Comparison of ENCODE assay signal across 25 cellular contexts in genomic region chr12:71141270-71141948, GRCh38. TPM values are rescaled to one million over a fixed set of nuclear protein-coding genes. Genes with fewer than 3 reads are reported as not detected.
DNase-seq lines count a peak whose midpoint lies in the region; FAIRE-seq and TF ChIP-seq lines count a peak whose summit lies in the region.
"Had no signal": no experiment of that assay in that cellular context is flagged by ENCODE, and none has a peak within 500 bp of the region (broad histone marks: within the 10 kb centered on the region; RNA-seq: fewer than 3 reads in every experiment).

No MANE protein-coding gene starts in this region.

- TF ChIP-seq CTCF in ascending aorta (IDR thresholded peaks at IDR 0.05) (no peak), left ventricle myocardium inferior (IDR thresholded peaks at IDR 0.05; ENCODE audit: borderline replicate concordance) (no peak), tibial artery (IDR thresholded peaks at IDR 0.05) (no peak), kidney (IDR thresholded peaks at IDR 0.05; ENCODE audit: borderline replicate concordance, extremely low read depth, insufficient read depth) (no peak)

- H3K27ac ChIP-seq in ascending aorta = peak overlapping the region; percentile 76 to 86
- H3K27ac ChIP-seq in left ventricle myocardium inferior (replicated peaks) = peak overlapping the region; percentile 16
- H3K27ac ChIP-seq in muscle layer of duodenum (ENCODE audit: low read length) = peak overlapping the region; percentile 6
- H3K27ac ChIP-seq in tibial artery = peak overlapping the region; percentile 79 to 81
- no peak overlapping the region for H3K27ac ChIP-seq in kidney (ENCODE audit: low read depth in 2 of 2, low read length in 2 of 2)
- H3K27ac ChIP-seq: epithelial cell of prostate had no signal

- no peaks in the 10 kb centered on the region for H3K9me3 ChIP-seq in ascending aorta
- no peaks in the 10 kb centered on the region for H3K9me3 ChIP-seq in left ventricle myocardium inferior (replicated peaks)
- no peaks in the 10 kb centered on the region for H3K9me3 ChIP-seq in muscle layer of duodenum (ENCODE audit: control insufficient read depth in 1 of 2, low read length in 2 of 2)
- no peaks in the 10 kb centered on the region for H3K9me3 ChIP-seq in tibial artery
- H3K9me3 ChIP-seq in kidney (ENCODE audit: control insufficient read depth in 1 of 2, low read length in 2 of 2) = no peaks in the 10 kb centered on the region

- FAIRE-seq in kidney (lab: Jason Lieb, UNC) = no peak

- H3K4me3 ChIP-seq in ascending aorta (no peak overlapping the region), left ventricle myocardium inferior (no peak overlapping the region), muscle layer of duodenum (ENCODE audit: low read depth in 1 of 2, low read length in 2 of 2) (no peak overlapping the region), tibial artery (peak overlapping the region in 1 of 2 donors; percentile 14), kidney (ENCODE audit: low read length in 2 of 2) (no peak overlapping the region)
- H3K4me3 ChIP-seq: smooth muscle cell had no signal

- intact Hi-C loops in ascending aorta (cut with DNase I) = no loop called here
- intact Hi-C loops in left ventricle myocardium inferior (cut with micrococcal nuclease) = no loop called here
- intact Hi-C loops in tibial artery (cut with DNase I; ENCODE audit: low total_unique reads) = no loop called here
- intact Hi-C loops in kidney (cut with DNase I) = no loop called here

- DNase-seq in ascending aorta (ENCODE audit: low spot score in 2 of 2) = no peak
- no peak for DNase-seq in left ventricle myocardium inferior
- DNase-seq in tibial artery = peak in 1 of 2 donors; percentile 25
- DNase-seq in NCI-H1105 treated with DMSO at 0.1 percent for 48 hours (lab: John Stamatoyannopoulos, UW) = no peak
- DNase-seq in activated CD4-positive, alpha-beta T cell treated with anti-CD3 and anti-CD28 coated beads, Interleukin-2, amount 50 U/mL, for 4 hours = no peak
- no peak for DNase-seq in NCI-H187 treated with DMSO at 0.1 percent for 48 hours (lab: John Stamatoyannopoulos, UW)
- no peak for DNase-seq in kidney
- DNase-seq: activated CD8-positive, alpha-beta T cell treated with anti-CD3 and anti-CD28 coated beads for 36 hours; activated effector memory CD4-positive, alpha-beta T cell treated with anti-CD3 and anti-CD28 coated beads, Interleukin-2, amount 50 U/mL, for 16 hours; activated naive CD8-positive, alpha-beta T cell treated with anti-CD3 and anti-CD28 coated beads, Interleukin-2, amount 10 ng/mL, durations not matched to agents 7 days and 5 days; CD4-positive, alpha-beta T cell; DMS 273 treated with DMSO at 0.1 percent for 48 hours; hypothalamus; NCI-H1092; NCI-H2029; NCI-H345; NCI-H82; SHP77; stimulated activated CD4-positive, alpha-beta T cell treated with anti-CD3 and anti-CD28 coated beads, Interleukin-2, amount 100 ng/mL, for 24 hours; substantia nigra had no signal

- H3K4me1 ChIP-seq in ascending aorta (peaks cover 8 to 12% of the 10 kb centered on the region in 2 donors), left ventricle myocardium inferior (no peaks in the 10 kb centered on the region), muscle layer of duodenum (ENCODE audit: control insufficient read depth in 1 of 2, insufficient read depth in 2 of 2, low read length in 2 of 2) (peaks cover 0 to 9% of the 10 kb centered on the region in 2 donors), tibial artery (peaks cover 0 to 41% (median 20%) of the 10 kb centered on the region in 4 donors), kidney (ENCODE audit: control insufficient read depth in 1 of 2, insufficient read depth in 1 of 2, low read depth in 1 of 2, low read length in 2 of 2) (peaks cover 0 to 5% of the 10 kb centered on the region in 2 donors)

- H3K36me3 ChIP-seq in ascending aorta = no peaks in the 10 kb centered on the region
- H3K36me3 ChIP-seq in left ventricle myocardium inferior = no peaks in the 10 kb centered on the region
- H3K36me3 ChIP-seq in muscle layer of duodenum (ENCODE audit: control insufficient read depth in 1 of 2, insufficient read depth in 2 of 2, low read length in 2 of 2) = no peaks in the 10 kb centered on the region
- H3K36me3 ChIP-seq in tibial artery = peaks cover 0 to 12% (median 8%) of the 10 kb centered on the region in 3 donors
- no peaks in the 10 kb centered on the region for H3K36me3 ChIP-seq in kidney (ENCODE audit: control insufficient read depth in 1 of 2, insufficient read depth in 2 of 2, low read length in 2 of 2)

- H3K27me3 ChIP-seq in ascending aorta (no peaks in the 10 kb centered on the region), left ventricle myocardium inferior (ENCODE audit: low read depth) (no peaks in the 10 kb centered on the region), muscle layer of duodenum (ENCODE audit: low read depth, low read length) (no peaks in the 10 kb centered on the region), tibial artery (no peaks in the 10 kb centered on the region)

- no peak overlapping the region for H3K9ac ChIP-seq in kidney (ENCODE audit: low read length in 2 of 2)

RNA-seq across cellular contexts. Expression of gene TSPAN8, which starts 16.4 kb away (rescaled TPM):
- 5.5 TPM for total RNA-seq in ascending aorta
- total RNA-seq in left ventricle myocardium inferior = 0.41 TPM
- total RNA-seq in kidney = 77.3 TPM
- polyA plus RNA-seq in kidney (ENCODE audit: insufficient read depth, low read depth, low replicate concordance) = 61.2 TPM
- total RNA-seq: activated CD8-positive, alpha-beta T cell treated with anti-CD3 and anti-CD28 coated beads for 36 hours; activated naive CD8-positive, alpha-beta T cell treated with anti-CD3 and anti-CD28 coated beads, Interleukin-2, amount 10 ng/mL, durations not matched to agents 7 days and 5 days; CD4-positive, alpha-beta T cell; lung microvascular endothelial cell; OCI-LY7; smooth muscle cell had no signal
- polyA plus RNA-seq: smooth muscle cell had no signal

Comparison
In these comparisons a context has a peak if more than half of its experiments do, and no peak if none do; other contexts are left out.
1. H3K27ac ChIP-seq: peak in ascending aorta (2 of 2), left ventricle myocardium inferior (single experiment), muscle layer of duodenum (single experiment) and tibial artery (2 of 2); none in kidney (0 of 2).
2. RNA of gene TSPAN8, which starts 16.4 kb away (total RNA-seq): 77.3 TPM in kidney (single experiment); 5.5 TPM in ascending aorta (single experiment) and 0.41 TPM in left ventricle myocardium inferior (single experiment); every median in the first group is over 10 times any median in the second.